In the genomic region with DNA sequence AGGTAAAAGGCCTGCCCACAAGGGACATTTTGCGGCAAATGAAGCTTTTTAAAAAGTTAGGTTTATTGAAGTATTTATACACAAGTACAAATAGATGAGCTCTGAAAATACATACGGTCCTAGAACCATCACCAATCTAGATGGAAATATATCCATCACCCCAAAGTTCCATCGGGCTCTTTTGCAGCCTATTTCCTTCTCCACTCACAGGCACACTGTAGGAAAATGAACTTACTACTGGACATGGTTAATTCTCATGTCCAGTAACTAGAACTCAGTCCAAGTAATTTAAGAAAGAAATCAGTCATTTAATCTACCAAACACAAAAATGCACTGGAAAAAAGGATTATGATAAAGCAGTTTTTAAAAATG, we compare ENCODE assay signal across 8 cellular contexts. TPM values are rescaled to one million over a fixed set of nuclear protein-coding genes. Genes with fewer than 3 reads are reported as not detected.
DNase-seq lines count a peak whose midpoint lies in the region; ATAC-seq lines count a peak whose summit lies in the region.

No MANE protein-coding gene starts in this region.

- H3K9me3 Mint-ChIP-seq in activated CD4-positive, alpha-beta T cell treated with anti-CD3 and anti-CD28 coated beads, Interleukin-2, amount 10 ng/mL, durations not matched to agents 7 days and 5 days = no peaks in the 10 kb centered on the region
- H3K9me3 Mint-ChIP-seq in activated naive CD8-positive, alpha-beta T cell treated with anti-CD3 and anti-CD28 coated beads, Interleukin-2, amount 50 U/mL, for 24 hours = no peaks in the 10 kb centered on the region

- H3K4me1 ChIP-seq in thymus (ENCODE audit: control insufficient read depth, insufficient read depth, low read length) = peaks cover 16% of the 10 kb centered on the region

- H3K4me1 Mint-ChIP-seq in activated CD4-positive, alpha-beta T cell treated with anti-CD3 and anti-CD28 coated beads, Interleukin-2, amount 10 ng/mL, durations not matched to agents 7 days and 5 days = peaks cover 53% of the 10 kb centered on the region
- H3K4me1 Mint-ChIP-seq in activated naive CD8-positive, alpha-beta T cell treated with anti-CD3 and anti-CD28 coated beads, Interleukin-2, amount 50 U/mL, for 24 hours = peaks cover 59% of the 10 kb centered on the region

- 60% methylated on average over 3 of the region's 3 CpGs for WGBS in thymus

- POLR2A ChIA-PET in activated CD4-positive, alpha-beta T cell treated with anti-CD3 and anti-CD28 coated beads, Interleukin-2, amount 10 ng/mL, durations not matched to agents 7 days and 5 days (lab: Charles Lee) = no interaction called here

- H3K27ac ChIP-seq in layer of hippocampus (ENCODE audit: low read depth, low read length) (peak overlapping the region; percentile 98), thymus (ENCODE audit: low read depth) (peak overlapping the region; percentile 99)

- H3K9me3 ChIP-seq in thymus (ENCODE audit: control insufficient read depth) = no peaks in the 10 kb centered on the region

- ATAC-seq in activated naive CD8-positive, alpha-beta T cell treated with anti-CD3 and anti-CD28 coated beads, Interleukin-2, amount 50 U/mL, for 24 hours = no peak
- ATAC-seq in HG02588 (IDR thresholded peaks at IDR 0.05; ENCODE audit: unreplicated experiment) (no peak), GM21786 (IDR thresholded peaks at IDR 0.05; ENCODE audit: unreplicated experiment) (no peak)

- peak overlapping the region; percentile 63 for H3K4me3 ChIP-seq in thymus (ENCODE audit: low read length)

- H3K36me3 ChIP-seq in thymus (ENCODE audit: control insufficient read depth, insufficient read depth) = peaks cover 13% of the 10 kb centered on the region

- DNase-seq in activated CD4-positive, alpha-beta T cell treated with anti-CD3 and anti-CD28 coated beads, Interleukin-2, amount 10 ng/mL, durations not matched to agents 7 days and 5 days = no peak
- no peak for DNase-seq in activated CD4-positive, alpha-beta T cell treated with anti-CD3 and anti-CD28 coated beads for 48 hours
- no peak for DNase-seq in activated naive CD8-positive, alpha-beta T cell treated with anti-CD3 and anti-CD28 coated beads, Interleukin-2, amount 50 U/mL, for 24 hours
- DNase-seq in GDM1 (lab: John Stamatoyannopoulos, UW) = no peak

- CTCF ChIA-PET in activated CD4-positive, alpha-beta T cell treated with anti-CD3 and anti-CD28 coated beads, Interleukin-2, amount 10 ng/mL, durations not matched to agents 7 days and 5 days (lab: Charles Lee) = no interaction called here

- peak overlapping the region; percentile 93 for H3K27ac Mint-ChIP-seq in activated CD4-positive, alpha-beta T cell treated with anti-CD3 and anti-CD28 coated beads, Interleukin-2, amount 10 ng/mL, durations not matched to agents 7 days and 5 days
- peak overlapping the region; percentile 95 for H3K27ac Mint-ChIP-seq in activated naive CD8-positive, alpha-beta T cell treated with anti-CD3 and anti-CD28 coated beads, Interleukin-2, amount 50 U/mL, for 24 hours

- H3K27me3 Mint-ChIP-seq in activated CD4-positive, alpha-beta T cell treated with anti-CD3 and anti-CD28 coated beads, Interleukin-2, amount 10 ng/mL, durations not matched to agents 7 days and 5 days = no peaks in the 10 kb centered on the region
- no peaks in the 10 kb centered on the region for H3K27me3 Mint-ChIP-seq in activated naive CD8-positive, alpha-beta T cell treated with anti-CD3 and anti-CD28 coated beads, Interleukin-2, amount 50 U/mL, for 24 hours

- H3K4me3 Mint-ChIP-seq in activated CD4-positive, alpha-beta T cell treated with anti-CD3 and anti-CD28 coated beads, Interleukin-2, amount 10 ng/mL, durations not matched to agents 7 days and 5 days = peak overlapping the region; percentile 95
- H3K4me3 Mint-ChIP-seq in activated naive CD8-positive, alpha-beta T cell treated with anti-CD3 and anti-CD28 coated beads, Interleukin-2, amount 50 U/mL, for 24 hours = peak overlapping the region; percentile 94

- H3K36me3 Mint-ChIP-seq in activated CD4-positive, alpha-beta T cell treated with anti-CD3 and anti-CD28 coated beads, Interleukin-2, amount 10 ng/mL, durations not matched to agents 7 days and 5 days (ENCODE audit: low read depth) = peaks cover 64% of the 10 kb centered on the region
- H3K36me3 Mint-ChIP-seq in activated naive CD8-positive, alpha-beta T cell treated with anti-CD3 and anti-CD28 coated beads, Interleukin-2, amount 50 U/mL, for 24 hours (ENCODE audit: low read depth) = peaks cover 69% of the 10 kb centered on the region

- H3K27me3 ChIP-seq in layer of hippocampus (ENCODE audit: control insufficient read depth, insufficient read depth, low read length) (no peaks in the 10 kb centered on the region), thymus (ENCODE audit: control insufficient read depth, insufficient read depth) (no peaks in the 10 kb centered on the region)

RNA-seq across cellular contexts. Expression of gene TMEM230, which starts 0.7 kb away (rescaled TPM):
- 10 to 100 TPM; 82.4 to 83.6 TPM for total RNA-seq in activated CD4-positive, alpha-beta T cell treated with anti-CD3 and anti-CD28 coated beads, Interleukin-2, amount 10 ng/mL, durations not matched to agents 7 days and 5 days
- polyA plus RNA-seq in thymus = 162 TPM

RNA-seq across cellular contexts. Expression of gene PCNA, which starts 6.2 kb away (rescaled TPM):
- 100 to 1,000 TPM; 512 to 559 TPM for total RNA-seq in activated CD4-positive, alpha-beta T cell treated with anti-CD3 and anti-CD28 coated beads, Interleukin-2, amount 10 ng/mL, durations not matched to agents 7 days and 5 days
- polyA plus RNA-seq in thymus = 75.4 TPM

RNA-seq across cellular contexts. Expression of gene CDS2, which starts 13.2 kb away (rescaled TPM):
- total RNA-seq in activated CD4-positive, alpha-beta T cell treated with anti-CD3 and anti-CD28 coated beads, Interleukin-2, amount 10 ng/mL, durations not matched to agents 7 days and 5 days = 10 to 100 TPM; 54.5 to 58.4 TPM
- polyA plus RNA-seq in thymus = 13.4 TPM
